Comparison of ENCODE assay signal across 14 cellular contexts in genomic region chr10:34137955-34138354, GRCh38.
"Had no signal": no experiment of that assay in that cellular context is flagged by ENCODE, and none has a peak within 500 bp of the region (broad histone marks: within the 10 kb centered on the region; RNA-seq: fewer than 3 reads in every experiment).

No MANE protein-coding gene starts in this region.

- H3K27me3 ChIP-seq: cardiac muscle cell, suprapubic skin had no signal

- H3K4me3 ChIP-seq: cardiac muscle cell, suprapubic skin had no signal

- ATAC-seq: natural killer cell treated with Interleukin-12 subunit alpha and Interleukin-12 subunit beta and Interleukin-15 and Interleukin-18, amount 100 ng/mL, for 72 hours; stimulated activated naive CD8-positive, alpha-beta T cell treated with anti-CD3 and anti-CD28 coated beads, Interleukin-15, Interleukin-2, amounts not matched to agents 100 U/mL and 50 U/mL, for 24 hours had no signal

- H3K9me3 ChIP-seq: suprapubic skin had no signal

- DNase-seq: activated CD4-positive, alpha-beta T cell treated with anti-CD3 and anti-CD28 coated beads, Interleukin-2, amount 50 U/mL, for 48 hours; activated CD4-positive, CD25-positive, alpha-beta regulatory T cell treated with anti-CD3 and anti-CD28 coated beads, Interleukin-2, amount 50 U/mL, for 72 hours; activated naive CD4-positive, alpha-beta T cell treated with anti-CD3 and anti-CD28 coated beads, Interleukin-2, amount 10 ng/mL, durations not matched to agents 7 days and 5 days; endodermal cell; head of caudate nucleus; immature natural killer cell; nucleus accumbens; small intestine; stimulated activated CD4-positive, alpha-beta T cell treated with anti-CD3 and anti-CD28 coated beads, Interleukin-4, amount 100 ng/mL, for 4 hours; stimulated activated CD8-positive, alpha-beta memory T cell treated with anti-CD3 and anti-CD28 coated beads, Interleukin-4, amount 100 ng/mL, for 48 hours; stimulated activated naive CD8-positive, alpha-beta T cell treated with anti-CD3 and anti-CD28 coated beads, Interleukin-15, Interleukin-2, amounts not matched to agents 100 U/mL and 50 U/mL, for 24 hours had no signal

- H3K27ac ChIP-seq: cardiac muscle cell, suprapubic skin had no signal

- H3K36me3 ChIP-seq: cardiac muscle cell, suprapubic skin had no signal
